In the genomic region with DNA sequence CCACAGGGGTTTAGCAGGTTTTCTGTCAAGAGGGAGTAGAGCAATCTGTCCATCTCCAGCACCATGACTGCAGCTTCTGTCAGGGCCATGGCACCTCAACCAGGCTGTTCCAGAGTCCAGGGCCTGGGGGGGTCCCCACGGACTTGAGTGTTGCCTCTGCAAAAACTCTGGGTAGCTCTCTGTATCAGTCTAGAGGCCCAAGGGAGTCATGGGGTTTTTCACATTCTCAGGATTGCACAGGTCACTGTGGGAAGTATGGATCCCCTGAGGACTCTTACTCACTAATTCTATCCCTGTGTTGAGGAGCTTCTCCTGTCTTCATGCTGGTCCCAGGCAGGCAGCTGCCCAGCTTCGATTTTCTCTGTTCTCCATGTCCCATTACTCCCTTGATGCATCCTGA, we compare ENCODE assay signal across 27 cellular contexts.
"Had no signal": no experiment of that assay in that cellular context is flagged by ENCODE, and none has a peak within 500 bp of the region (broad histone marks: within the 10 kb centered on the region; RNA-seq: fewer than 3 reads in every experiment).

No MANE protein-coding gene starts in this region.

- H3K27me3 ChIP-seq: MG63, SJSA1 had no signal

- H3K4me1 ChIP-seq: SJSA1 had no signal

- H3K4me3 ChIP-seq: MG63, PC-9, SJSA1 had no signal

- H3K9me3 ChIP-seq: MG63, SK-N-SH had no signal

- H3K9ac ChIP-seq: SK-N-SH had no signal

- H3K4me2 ChIP-seq: PC-9, SK-N-SH had no signal

- H2AFZ ChIP-seq: PC-9 had no signal

- H3K36me3 ChIP-seq: MG63, SJSA1 had no signal

- ATAC-seq: Panc1, Right ventricle myocardium inferior had no signal

- DNase-seq: Kasumi-1, MG63, NCI-H1048, NCI-H1105 treated with DMSO at 0.1 percent for 48 hours, NCI-H1417, NCI-H1436, NCI-H146, NCI-H1694, NCI-H187, NCI-H1930, NCI-H2081 treated with DMSO at 0.1 percent for 48 hours, NCI-H2171 treated with DMSO at 0.1 percent for 48 hours, NCI-H2227 treated with DMSO at 0.1 percent for 48 hours, NCI-H345, NCI-H446, NCI-H510A treated with DMSO at 0.1 percent for 48 hours, NCI-H524 treated with DMSO at 0.1 percent for 48 hours, NCI-H526 treated with DMSO at 0.1 percent for 48 hours, NCI-H774, PC-9, SHP77, SK-N-SH, SW 1271 had no signal

- H3K27ac ChIP-seq: PC-9, RWPE1, SJSA1 had no signal
